Comparison of ENCODE assay signal across 25 cellular contexts in the genomic region with DNA sequence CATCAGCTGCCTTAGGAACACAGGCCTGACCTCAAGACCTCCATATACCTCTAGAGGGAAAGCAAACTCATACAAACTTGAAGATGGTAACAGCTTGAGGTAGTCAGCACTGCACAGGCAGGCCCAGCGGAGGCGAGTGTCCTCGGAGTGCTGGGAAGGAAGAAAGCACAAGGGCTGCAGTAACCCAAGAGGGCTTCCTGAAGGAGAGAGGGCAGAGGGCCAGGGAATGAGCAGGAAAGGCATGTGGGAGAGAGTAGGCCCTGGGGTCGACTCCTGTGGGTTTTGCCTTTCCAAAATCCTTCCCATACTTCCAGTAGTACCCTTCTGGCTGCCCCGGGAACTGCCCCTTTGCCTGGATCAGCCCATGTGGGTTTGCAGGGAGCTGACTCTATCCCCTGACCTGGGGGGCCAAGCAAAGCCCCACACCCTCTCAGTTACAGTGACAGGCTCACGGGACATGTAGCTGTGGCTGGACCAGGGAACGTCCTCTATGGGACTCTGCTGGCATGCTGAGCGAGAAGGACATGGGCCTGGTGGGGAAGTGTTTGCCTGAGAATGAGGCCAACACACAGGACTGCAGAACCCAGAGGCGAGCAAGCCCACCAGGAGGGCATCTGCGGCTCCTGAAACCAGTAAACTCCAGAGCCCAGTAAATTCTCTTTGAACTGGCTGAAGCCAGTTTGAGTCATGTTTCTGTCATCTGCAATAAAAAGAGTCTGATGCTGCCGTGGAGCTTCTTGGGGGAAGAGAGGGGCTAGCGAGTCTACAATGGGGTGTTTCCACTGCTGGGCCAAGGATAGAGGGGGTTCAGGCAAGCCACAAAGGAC.
A peak's percentile ranks its signal among the peaks of the same experiment; 100 is the strongest.
DNase-seq lines count a peak whose midpoint lies in the region; ATAC-seq and TF ChIP-seq lines count a peak whose summit lies in the region.
"Had no signal": no experiment of that assay in that cellular context is flagged by ENCODE, and none has a peak within 500 bp of the region (broad histone marks: within the 10 kb centered on the region; RNA-seq: fewer than 3 reads in every experiment).

No MANE protein-coding gene starts in this region.

- H3K27ac Mint-ChIP-seq in WTC11 = peak overlapping the region; percentile 65
- peak overlapping the region; percentile 48 for H3K27ac Mint-ChIP-seq in mesothelial cell of epicardium
- H3K27ac Mint-ChIP-seq in type B pancreatic cell = peak overlapping the region; percentile 35
- H3K27ac Mint-ChIP-seq: activated CD8-positive, alpha-beta T cell treated with anti-CD3 and anti-CD28 coated beads for 36 hours; activated naive CD8-positive, alpha-beta T cell treated with anti-CD3 and anti-CD28 coated beads, Interleukin-2, amount 50 U/mL, for 24 hours; CD8-positive, alpha-beta memory T cell; stimulated activated naive B cell treated with anti-CD40 and anti-IgM and Interleukin-4, amounts not matched to agents 10 μg/mL and 1 μg/mL and 100 μg/mL, for 72 hours had no signal

- peak overlapping the region in 8 of 10 donors; percentile 5 to 82 (median 72) for H3K27ac ChIP-seq in heart right ventricle
- H3K27ac ChIP-seq: body of pancreas, skin epidermis had no signal

- TF ChIP-seq CTCF in heart right ventricle (IDR thresholded peaks at IDR 0.05) = no peak
- TF ChIP-seq CTCF in WTC11 (IDR thresholded peaks at IDR 0.05) = no peak
- no peak for TF ChIP-seq CTCF in mesothelial cell of epicardium (IDR thresholded peaks at IDR 0.05; ENCODE audit: unreplicated experiment)
- no peak for TF ChIP-seq CTCF in type B pancreatic cell (conservative IDR thresholded peaks at IDR 0.05)

- H3K4me3 Mint-ChIP-seq in WTC11 (no peak overlapping the region), mesothelial cell of epicardium (no peak overlapping the region), type B pancreatic cell (no peak overlapping the region)
- no peak overlapping the region for H3K4me3 Mint-ChIP-seq in activated T-cell treated with anti-CD3 and anti-CD28 coated beads, Interleukin-2, amount 50 U/mL, for 4 hours
- H3K4me3 Mint-ChIP-seq: activated CD8-positive, alpha-beta T cell treated with anti-CD3 and anti-CD28 coated beads for 36 hours; activated naive CD8-positive, alpha-beta T cell treated with anti-CD3 and anti-CD28 coated beads, Interleukin-2, amount 50 U/mL, for 24 hours; CD8-positive, alpha-beta memory T cell; naive thymus-derived CD8-positive, alpha-beta T cell; stimulated activated naive B cell treated with anti-CD40 and anti-IgM and Interleukin-4, amounts not matched to agents 10 μg/mL and 1 μg/mL and 100 μg/mL, for 72 hours had no signal

- CTCF ChIA-PET in WTC11 (lab: Charles Lee) = interaction anchor here (0.6 to 2.3 kb wide), 7 partner anchors 11 to 68 kb away, joined by 3 to 15 read pairs (median 4); a partner anchor contains a TSS

- WGBS in heart right ventricle, 2 donors = 83% methylated on average over 12 of the region's 12 CpGs

- H3K36me3 Mint-ChIP-seq in WTC11 = no peaks in the 10 kb centered on the region
- no peaks in the 10 kb centered on the region for H3K36me3 Mint-ChIP-seq in mesothelial cell of epicardium
- H3K36me3 Mint-ChIP-seq in type B pancreatic cell = no peaks in the 10 kb centered on the region
- H3K36me3 Mint-ChIP-seq in activated T-cell treated with anti-CD3 and anti-CD28 coated beads, Interleukin-2, amount 50 U/mL, for 4 hours (ENCODE audit: insufficient read depth) = no peaks in the 10 kb centered on the region
- H3K36me3 Mint-ChIP-seq: CD8-positive, alpha-beta memory T cell; naive thymus-derived CD8-positive, alpha-beta T cell; stimulated activated naive B cell treated with anti-CD40 and anti-IgM and Interleukin-4, amounts not matched to agents 10 μg/mL and 1 μg/mL and 100 μg/mL, for 72 hours had no signal

- DNase-seq in heart right ventricle = no peak
- no peak for DNase-seq in Right ventricle myocardium superior
- no peak for DNase-seq in WTC11 (ENCODE audit: low spot score)
- DNase-seq in mesothelial cell of epicardium (ENCODE audit: low spot score in 2 of 2, unreplicated experiment in 2 of 2) = no peak
- DNase-seq in type B pancreatic cell (ENCODE audit: extremely low spot score, unreplicated experiment) = no peak
- no peak for DNase-seq in activated T-cell treated with anti-CD3 and anti-CD28 coated beads, Interleukin-2, amount 50 U/mL, for 4 hours
- DNase-seq in CD1c-positive myeloid dendritic cell (ENCODE audit: extremely low spot score) = no peak
- DNase-seq: activated CD8-positive, alpha-beta T cell treated with anti-CD3 and anti-CD28 coated beads for 36 hours; activated gamma-delta T cell; activated naive CD8-positive, alpha-beta T cell treated with anti-CD3 and anti-CD28 coated beads, Interleukin-2, amount 50 U/mL, for 24 hours; activated T-cell treated with anti-CD3 and anti-CD28 coated beads for 4 hours; AML-193; body of pancreas; CD8-positive, alpha-beta memory T cell; GF-D8; IMR-90; left colon; mesendoderm; NCI-H1436; NCI-H510A treated with DMSO at 0.1 percent for 48 hours; posterior cingulate gyrus; stimulated activated naive B cell treated with anti-CD40 and anti-IgM and Interleukin-4, amounts not matched to agents 10 μg/mL and 1 μg/mL and 100 μg/mL, for 72 hours had no signal

- no peaks in the 10 kb centered on the region for H3K27me3 Mint-ChIP-seq in WTC11 (ENCODE audit: low read depth)
- H3K27me3 Mint-ChIP-seq in mesothelial cell of epicardium (ENCODE audit: low read depth) = no peaks in the 10 kb centered on the region
- H3K27me3 Mint-ChIP-seq in type B pancreatic cell = no peaks in the 10 kb centered on the region
- H3K27me3 Mint-ChIP-seq in activated T-cell treated with anti-CD3 and anti-CD28 coated beads, Interleukin-2, amount 50 U/mL, for 4 hours (ENCODE audit: low read depth) = peaks cover 2% of the 10 kb centered on the region
- H3K27me3 Mint-ChIP-seq: activated CD8-positive, alpha-beta T cell treated with anti-CD3 and anti-CD28 coated beads for 36 hours; activated naive CD8-positive, alpha-beta T cell treated with anti-CD3 and anti-CD28 coated beads, Interleukin-2, amount 50 U/mL, for 24 hours; naive thymus-derived CD8-positive, alpha-beta T cell; stimulated activated naive B cell treated with anti-CD40 and anti-IgM and Interleukin-4, amounts not matched to agents 10 μg/mL and 1 μg/mL and 100 μg/mL, for 72 hours had no signal

- ATAC-seq in heart right ventricle (peak in 5 of 8 donors; percentile 11 to 25 (median 18)), Right ventricle myocardium superior (ENCODE audit: poor library complexity) (no peak), WTC11 (peak; percentile 47), GM18858 (IDR thresholded peaks at IDR 0.05; ENCODE audit: unreplicated experiment) (no peak)
- no peak for ATAC-seq in activated T-cell treated with anti-CD3 and anti-CD28 coated beads, Interleukin-2, amount 50 U/mL, for 4 hours
- ATAC-seq: activated CD8-positive, alpha-beta T cell treated with anti-CD3 and anti-CD28 coated beads for 36 hours; activated naive CD8-positive, alpha-beta T cell treated with anti-CD3 and anti-CD28 coated beads, Interleukin-2, amount 50 U/mL, for 24 hours; body of pancreas; left colon; naive thymus-derived CD8-positive, alpha-beta T cell; stimulated activated naive B cell treated with anti-CD40 and anti-IgM and Interleukin-4, amounts not matched to agents 10 μg/mL and 1 μg/mL and 100 μg/mL, for 72 hours had no signal

- H3K4me1 ChIP-seq in heart right ventricle = peaks cover 3 to 21% (median 15%) of the 10 kb centered on the region in 9 donors
- H3K4me1 ChIP-seq: body of pancreas had no signal

- H3K27me3 ChIP-seq in heart right ventricle = no peaks in the 10 kb centered on the region
- H3K27me3 ChIP-seq: body of pancreas had no signal

- intact Hi-C loops in heart right ventricle (cut with DNase I) (no loop called here), Right ventricle myocardium superior (cut with DNase I) (no loop called here)

- no peaks in the 10 kb centered on the region for H3K36me3 ChIP-seq in heart right ventricle

- peaks cover 8% of the 10 kb centered on the region for H3K9me3 Mint-ChIP-seq in WTC11
- H3K9me3 Mint-ChIP-seq in mesothelial cell of epicardium = no peaks in the 10 kb centered on the region
- no peaks in the 10 kb centered on the region for H3K9me3 Mint-ChIP-seq in type B pancreatic cell
- no peaks in the 10 kb centered on the region for H3K9me3 Mint-ChIP-seq in activated T-cell treated with anti-CD3 and anti-CD28 coated beads, Interleukin-2, amount 50 U/mL, for 4 hours
- H3K9me3 Mint-ChIP-seq: activated CD8-positive, alpha-beta T cell treated with anti-CD3 and anti-CD28 coated beads for 36 hours; activated naive CD8-positive, alpha-beta T cell treated with anti-CD3 and anti-CD28 coated beads, Interleukin-2, amount 50 U/mL, for 24 hours; CD8-positive, alpha-beta memory T cell; stimulated activated naive B cell treated with anti-CD40 and anti-IgM and Interleukin-4, amounts not matched to agents 10 μg/mL and 1 μg/mL and 100 μg/mL, for 72 hours had no signal

- no peak overlapping the region for H3K4me3 ChIP-seq in heart right ventricle
- H3K4me3 ChIP-seq: body of pancreas, skin epidermis had no signal

- H3K9me3 ChIP-seq in heart right ventricle = no peaks in the 10 kb centered on the region
- H3K9me3 ChIP-seq: body of pancreas had no signal

- peaks cover 29% of the 10 kb centered on the region for H3K4me1 Mint-ChIP-seq in WTC11
- peaks cover 2% of the 10 kb centered on the region for H3K4me1 Mint-ChIP-seq in mesothelial cell of epicardium
- peaks cover 13% of the 10 kb centered on the region for H3K4me1 Mint-ChIP-seq in type B pancreatic cell (ENCODE audit: unreplicated experiment)
- H3K4me1 Mint-ChIP-seq in activated T-cell treated with anti-CD3 and anti-CD28 coated beads, Interleukin-2, amount 50 U/mL, for 4 hours (ENCODE audit: low read depth) = no peaks in the 10 kb centered on the region
- H3K4me1 Mint-ChIP-seq: activated naive CD8-positive, alpha-beta T cell treated with anti-CD3 and anti-CD28 coated beads, Interleukin-2, amount 50 U/mL, for 24 hours; CD8-positive, alpha-beta memory T cell; naive thymus-derived CD8-positive, alpha-beta T cell; stimulated activated naive B cell treated with anti-CD40 and anti-IgM and Interleukin-4, amounts not matched to agents 10 μg/mL and 1 μg/mL and 100 μg/mL, for 72 hours had no signal

- POLR2A ChIA-PET in WTC11 (lab: Charles Lee) = interaction anchor here (0.5 kb wide), 1 partner anchor 36 kb away, joined by 5 read pairs; no protein-coding TSS in a partner anchor

TF ChIP-seq in WTC11, 78 proteins besides CTCF, POLR2A, EP300 and RAD21 (continues in another document):
- no peak for TF ChIP-seq ETV6 (CRISPR knock-in tag; IDR thresholded peaks at IDR 0.05)

Comparison
In these comparisons a context has a peak if more than half of its experiments do, and no peak if none do; other contexts are left out.
1. ATAC-seq: peak in heart right ventricle (5 of 8) and WTC11 (single experiment); none in Right ventricle myocardium superior (single experiment), GM18858 (single experiment) and activated T-cell treated with anti-CD3 and anti-CD28 coated beads, Interleukin-2, amount 50 U/mL, for 4 hours (0 of 2).
2. Peak in every context shown above with its lines, with median percentiles within 50 percentile points of each other: H3K27ac Mint-ChIP-seq.